In genomic region chr17:57404073-57404472, GRCh38 we compare ENCODE assay signal across 14 cellular contexts.
DNase-seq lines count a peak whose midpoint lies in the region; ATAC-seq, FAIRE-seq and TF ChIP-seq lines count a peak whose summit lies in the region.
"Had no signal": no experiment of that assay in that cellular context is flagged by ENCODE, and none has a peak within 500 bp of the region (broad histone marks: within the 10 kb centered on the region; RNA-seq: fewer than 3 reads in every experiment).

No MANE protein-coding gene starts in this region.

- H3K36me3 Mint-ChIP-seq in activated CD8-positive, alpha-beta T cell treated with anti-CD3 and anti-CD28 coated beads for 36 hours (ENCODE audit: low read depth) = peaks cover 9% of the 10 kb centered on the region

- TF ChIP-seq CTCF in GM06990 (IDR thresholded peaks at IDR 0.05; ENCODE audit: insufficient read depth, low read length, poor library complexity, severe bottlenecking) = peak; percentile 51
- TF ChIP-seq CTCF in activated CD8-positive, alpha-beta T cell treated with anti-CD3 and anti-CD28 coated beads for 36 hours (IDR thresholded peaks at IDR 0.05) = no peak
- no peak for TF ChIP-seq CTCF in dorsolateral prefrontal cortex (IDR thresholded peaks at IDR 0.05 in 54 of 56, conservative IDR thresholded peaks at IDR 0.05 in 2 of 56; ENCODE audit: low read depth in 1 of 56, partially characterized antibody in 56 of 56)

- H3K4me1 Mint-ChIP-seq in activated CD8-positive, alpha-beta T cell treated with anti-CD3 and anti-CD28 coated beads for 36 hours (ENCODE audit: low read depth) = peaks cover 35% of the 10 kb centered on the region

- peaks cover 56 to 62% of the 10 kb centered on the region in 2 donors for H3K4me1 ChIP-seq in neuronal stem cell (ENCODE audit: control insufficient read depth in 2 of 2, insufficient read depth in 1 of 2, low read depth in 1 of 2, low read length in 2 of 2)

- H2BK5ac ChIP-seq in neuronal stem cell (ENCODE audit: low read length) = no peak overlapping the region

- no peak overlapping the region for H2BK120ac ChIP-seq in neuronal stem cell (ENCODE audit: low read depth, low read length)

- peak; percentile 40 for ATAC-seq in activated CD8-positive, alpha-beta T cell treated with anti-CD3 and anti-CD28 coated beads for 36 hours
- ATAC-seq in GM21737 (IDR thresholded peaks at IDR 0.05; ENCODE audit: unreplicated experiment) = no peak

- no peak overlapping the region for H3K27ac Mint-ChIP-seq in activated CD8-positive, alpha-beta T cell treated with anti-CD3 and anti-CD28 coated beads for 36 hours
- H3K27ac Mint-ChIP-seq: activated CD4-positive, alpha-beta T cell treated with anti-CD3 and anti-CD28 coated beads, Interleukin-2, amount 10 ng/mL, durations not matched to agents 7 days and 5 days; activated naive CD8-positive, alpha-beta T cell treated with anti-CD3 and anti-CD28 coated beads, Interleukin-2, amount 10 ng/mL, durations not matched to agents 7 days and 5 days; memory B cell had no signal

- no peaks in the 10 kb centered on the region for H3K9me3 ChIP-seq in neuronal stem cell (replicated peaks in 1 of 2; ENCODE audit: control insufficient read depth in 2 of 2, insufficient read depth in 1 of 2, low read depth in 1 of 2, low read length in 2 of 2)
- H3K9me3 ChIP-seq: transverse colon had no signal

- H3K27me3 Mint-ChIP-seq in activated CD8-positive, alpha-beta T cell treated with anti-CD3 and anti-CD28 coated beads for 36 hours = no peaks in the 10 kb centered on the region
- H3K27me3 Mint-ChIP-seq: activated CD4-positive, alpha-beta T cell treated with anti-CD3 and anti-CD28 coated beads, Interleukin-2, amount 10 ng/mL, durations not matched to agents 7 days and 5 days; activated naive CD8-positive, alpha-beta T cell treated with anti-CD3 and anti-CD28 coated beads, Interleukin-2, amount 10 ng/mL, durations not matched to agents 7 days and 5 days; memory B cell had no signal

- H3K14ac ChIP-seq in neuronal stem cell (ENCODE audit: low read length) = no peak overlapping the region

- H3K27me3 ChIP-seq in GM06990 (replicated peaks; ENCODE audit: control insufficient read depth, insufficient read depth, low read length) = no peaks in the 10 kb centered on the region
- no peaks in the 10 kb centered on the region for H3K27me3 ChIP-seq in neuronal stem cell (ENCODE audit: control insufficient read depth in 3 of 3, insufficient read depth in 3 of 3, low read depth in 1 of 3, low read length in 3 of 3)
- no peaks in the 10 kb centered on the region for H3K27me3 ChIP-seq in dorsolateral prefrontal cortex
- H3K27me3 ChIP-seq: transverse colon had no signal

- no peak overlapping the region for H3K4me2 ChIP-seq in neuronal stem cell (ENCODE audit: insufficient read depth, low read length, poor library complexity, severe bottlenecking)

- WGBS in neuronal stem cell (ENCODE audit: extremely low coverage in 2 of 2, insufficient read length in 2 of 2, insufficient replicate concordance in 1 of 2), 2 donors = no CpG with 5 or more reads among the region's 4 CpGs

- no peak overlapping the region for H3K4ac ChIP-seq in neuronal stem cell (ENCODE audit: low read length)

- H3K36me3 ChIP-seq in GM06990 (ENCODE audit: control insufficient read depth, insufficient read depth, low read length) = peaks cover 12% of the 10 kb centered on the region
- H3K36me3 ChIP-seq in neuronal stem cell (replicated peaks in 1 of 2; ENCODE audit: control insufficient read depth in 2 of 2, insufficient read depth in 2 of 2, low read length in 2 of 2) = peaks cover 2 to 48% of the 10 kb centered on the region in 2 donors
- H3K36me3 ChIP-seq: transverse colon had no signal

- H3K9ac ChIP-seq in neuronal stem cell (ENCODE audit: low read depth, low read length, poor library complexity) = no peak overlapping the region

- H3K9me3 Mint-ChIP-seq in activated CD8-positive, alpha-beta T cell treated with anti-CD3 and anti-CD28 coated beads for 36 hours = no peaks in the 10 kb centered on the region
- H3K9me3 Mint-ChIP-seq: activated CD4-positive, alpha-beta T cell treated with anti-CD3 and anti-CD28 coated beads, Interleukin-2, amount 10 ng/mL, durations not matched to agents 7 days and 5 days; activated naive CD8-positive, alpha-beta T cell treated with anti-CD3 and anti-CD28 coated beads, Interleukin-2, amount 10 ng/mL, durations not matched to agents 7 days and 5 days; memory B cell had no signal

- DNase-seq in GM06990 (ENCODE audit: extremely low read depth, insufficient read length) (no peak), HTR-8/SVneo (ENCODE audit: insufficient read length, low spot score) (peak; percentile 44), neuronal stem cell (ENCODE audit: low spot score) (no peak), Ammon's horn (ENCODE audit: low spot score) (no peak), dorsolateral prefrontal cortex (no peak), frontal cortex (ENCODE audit: low spot score in 2 of 2) (no peak)
- DNase-seq in activated CD8-positive, alpha-beta T cell treated with anti-CD3 and anti-CD28 coated beads for 36 hours = peak; percentile 14
- DNase-seq: activated CD4-positive, alpha-beta T cell treated with anti-CD3 and anti-CD28 coated beads, Interleukin-2, amount 10 ng/mL, durations not matched to agents 7 days and 5 days; activated naive CD8-positive, alpha-beta T cell treated with anti-CD3 and anti-CD28 coated beads, Interleukin-2, amount 10 ng/mL, durations not matched to agents 7 days and 5 days; GOT3; NCI-H446; transverse colon had no signal

- H3K79me1 ChIP-seq in neuronal stem cell (ENCODE audit: low read depth, low read length) = peaks cover 1% of the 10 kb centered on the region

- no peak overlapping the region for H2AK5ac ChIP-seq in neuronal stem cell (ENCODE audit: low read depth, low read length)

- no peak overlapping the region for H4K8ac ChIP-seq in neuronal stem cell (ENCODE audit: low read depth, low read length)

- no peak for FAIRE-seq in HTR-8/SVneo (lab: Jason Lieb, UNC)
- FAIRE-seq in frontal cortex (lab: Jason Lieb, UNC) = no peak

- H3K23ac ChIP-seq in neuronal stem cell (ENCODE audit: low read depth, low read length, poor library complexity) = no peak overlapping the region

- H2BK15ac ChIP-seq in neuronal stem cell (ENCODE audit: low read length) = no peak overlapping the region

- H2AFZ ChIP-seq in neuronal stem cell (ENCODE audit: low read length) = no peak overlapping the region

- intact Hi-C loops in activated CD8-positive, alpha-beta T cell treated with anti-CD3 and anti-CD28 coated beads for 36 hours (cut with micrococcal nuclease) = no loop called here
- intact Hi-C loops in dorsolateral prefrontal cortex (cut with DNase I) = loop anchor here in 1 of 2 donors (5.0 to 10.0 kb wide), 3 partner anchors 71 to 147 kb away; partner anchors contain the start of gene MSI2

- H3K18ac ChIP-seq in neuronal stem cell (ENCODE audit: low read length) = peak overlapping the region; percentile 69

- H4K91ac ChIP-seq in neuronal stem cell (ENCODE audit: low read depth, low read length, poor library complexity) = no peak overlapping the region

- H3K4me3 ChIP-seq in GM06990 (replicated peaks; ENCODE audit: low read depth, low read length) = no peak overlapping the region
- no peak overlapping the region for H3K4me3 ChIP-seq in neuronal stem cell (ENCODE audit: low read length in 2 of 2)
- no peak overlapping the region for H3K4me3 ChIP-seq in dorsolateral prefrontal cortex
- H3K4me3 ChIP-seq: transverse colon had no signal

- H3K27ac ChIP-seq in neuronal stem cell (replicated peaks; ENCODE audit: low read length) = no peak overlapping the region
- peak overlapping the region in 24 of 59 donors; percentile 3 to 89 (median 65) for H3K27ac ChIP-seq in dorsolateral prefrontal cortex
- H3K27ac ChIP-seq: transverse colon had no signal

- POLR2A ChIA-PET in activated CD8-positive, alpha-beta T cell treated with anti-CD3 and anti-CD28 coated beads for 36 hours (lab: Charles Lee) = interaction anchor here (0.9 kb wide), 1 partner anchor 195 kb away, joined by 3 read pairs; no protein-coding TSS in a partner anchor

- CTCF ChIA-PET in activated CD8-positive, alpha-beta T cell treated with anti-CD3 and anti-CD28 coated beads for 36 hours (lab: Charles Lee) = interaction anchor here (1.1 to 3.1 kb wide), 3 partner anchors 16 to 161 kb away, joined by 3 to 18 read pairs (median 3); no protein-coding TSS in a partner anchor

- no peak overlapping the region for H2BK12ac ChIP-seq in neuronal stem cell (ENCODE audit: low read length)

- H3K4me3 Mint-ChIP-seq in activated CD8-positive, alpha-beta T cell treated with anti-CD3 and anti-CD28 coated beads for 36 hours = no peak overlapping the region
- H3K4me3 Mint-ChIP-seq: activated CD4-positive, alpha-beta T cell treated with anti-CD3 and anti-CD28 coated beads, Interleukin-2, amount 10 ng/mL, durations not matched to agents 7 days and 5 days; activated naive CD8-positive, alpha-beta T cell treated with anti-CD3 and anti-CD28 coated beads, Interleukin-2, amount 10 ng/mL, durations not matched to agents 7 days and 5 days; memory B cell had no signal

Comparison
In these comparisons a context has a peak if more than half of its experiments do, and no peak if none do; other contexts are left out.
1. DNase-seq: peak in HTR-8/SVneo (single experiment) and activated CD8-positive, alpha-beta T cell treated with anti-CD3 and anti-CD28 coated beads for 36 hours (single experiment); none in GM06990 (single experiment), neuronal stem cell (single experiment), Ammon's horn (single experiment), dorsolateral prefrontal cortex (0 of 10) and frontal cortex (0 of 2).